39 cellular contexts compared by ENCODE assay signal in genomic region chr17:41144846-41145245, GRCh38. TPM values are rescaled to one million over a fixed set of nuclear protein-coding genes. Genes with fewer than 3 reads are reported as not detected.
"Had no signal": no experiment of that assay in that cellular context is flagged by ENCODE, and none has a peak within 500 bp of the region (broad histone marks: within the 10 kb centered on the region; RNA-seq: fewer than 3 reads in every experiment).

No MANE protein-coding gene starts in this region.

- H3K27me3 Mint-ChIP-seq: activated CD4-positive, alpha-beta memory T cell treated with anti-CD3 and anti-CD28 coated beads for 36 hours; activated CD4-positive, alpha-beta T cell treated with anti-CD3 and anti-CD28 coated beads, Interleukin-2, amount 10 ng/mL, durations not matched to agents 24 days and 14 days; activated CD8-positive, alpha-beta T cell treated with anti-CD3 and anti-CD28 coated beads for 36 hours; activated naive CD8-positive, alpha-beta T cell treated with anti-CD3 and anti-CD28 coated beads for 36 hours; activated T-helper 17 cell treated with anti-CD3 and anti-CD28 coated beads, Interleukin-2, amount 50 U/mL, for 72 hours had no signal

- DNase-seq: activated B cell treated with CpG ODN at 0.5 μM for 24 hours; activated CD4-positive, alpha-beta memory T cell treated with anti-CD3 and anti-CD28 coated beads for 36 hours; activated CD4-positive, alpha-beta T cell treated with anti-CD3 and anti-CD28 coated beads for 4 hours; activated CD4-positive, alpha-beta T cell treated with anti-CD3 and anti-CD28 coated beads, Interleukin-2, amount 10 ng/mL, durations not matched to agents 24 days and 14 days; activated CD4-positive, alpha-beta T cell treated with anti-CD3 and anti-CD28 coated beads, Interleukin-2, amount 50 U/mL, for 1 hour; activated CD4-positive, alpha-beta T cell treated with anti-CD3 and anti-CD28 coated beads, Interleukin-2, amount 50 U/mL, for 4 hours; activated CD4-positive, CD25-positive, alpha-beta regulatory T cell treated with anti-CD3 and anti-CD28 coated beads, Interleukin-2, amount 50 U/mL, for 72 hours; activated CD8-positive, alpha-beta memory T cell treated with anti-CD3 and anti-CD28 coated beads, Interleukin-2, amount 50 U/mL, for 4 hours; activated CD8-positive, alpha-beta T cell treated with anti-CD3 and anti-CD28 coated beads for 36 hours; activated effector memory CD4-positive, alpha-beta T cell treated with anti-CD3 and anti-CD28 coated beads, Interleukin-2, amount 50 U/mL, for 16 hours; activated gamma-delta T cell treated with Interleukin-2 at 50 U/mL for 16 hours; activated naive CD4-positive, alpha-beta T cell; activated naive CD4-positive, alpha-beta T cell treated with anti-CD3 and anti-CD28 coated beads for 36 hours; activated naive CD4-positive, alpha-beta T cell treated with anti-CD3 and anti-CD28 coated beads, Interleukin-2, amount 50 U/mL, for 16 hours; activated naive CD8-positive, alpha-beta T cell treated with anti-CD3 and anti-CD28 coated beads for 36 hours; activated T-cell treated with anti-CD3 and anti-CD28 coated beads for 4 hours; activated T-cell treated with anti-CD3 and anti-CD28 coated beads, Interleukin-2, amount 50 U/mL, for 1 hour; activated T-cell treated with anti-CD3 and anti-CD28 coated beads, Interleukin-2, amount 50 U/mL, for 4 hours; activated T-cell treated with anti-CD3 and anti-CD28 coated beads, Interleukin-2, amount 50 U/mL, for 72 hours; adrenal gland; amniotic stem cell; aorta; body of pancreas; brain microvascular endothelial cell; central memory CD4-positive, alpha-beta T cell; T-helper 2 cell; T-helper 9 cell had no signal

- H3K9me3 ChIP-seq: body of pancreas had no signal

- H3K4me3 ChIP-seq: adrenal gland, body of pancreas, breast epithelium had no signal

- H3K4me1 ChIP-seq: adrenal gland, body of pancreas, breast epithelium had no signal

- ATAC-seq: activated CD8-positive, alpha-beta T cell treated with anti-CD3 and anti-CD28 coated beads for 36 hours; activated naive CD4-positive, alpha-beta T cell treated with anti-CD3 and anti-CD28 coated beads, Interleukin-2, amount 50 U/mL, for 72 hours; activated T-cell treated with anti-CD3 and anti-CD28 coated beads, Interleukin-2, amount 50 U/mL, for 4 hours; activated T-cell treated with anti-CD3 and anti-CD28 coated beads, Interleukin-2, amount 50 U/mL, for 72 hours; activated T-helper 17 cell treated with anti-CD3 and anti-CD28 coated beads, Interleukin-2, amount 50 U/mL, for 72 hours; body of pancreas had no signal

- H3K27ac Mint-ChIP-seq: activated B cell treated with CpG ODN at 0.5 μM for 24 hours; activated CD4-positive, alpha-beta memory T cell treated with anti-CD3 and anti-CD28 coated beads for 36 hours; activated CD4-positive, alpha-beta T cell treated with anti-CD3 and anti-CD28 coated beads, Interleukin-2, amount 10 ng/mL, durations not matched to agents 24 days and 14 days; activated CD8-positive, alpha-beta T cell treated with anti-CD3 and anti-CD28 coated beads for 36 hours; activated naive CD4-positive, alpha-beta T cell treated with anti-CD3 and anti-CD28 coated beads for 36 hours; activated naive CD4-positive, alpha-beta T cell treated with anti-CD3 and anti-CD28 coated beads, Interleukin-2, amount 50 U/mL, for 72 hours; activated naive CD8-positive, alpha-beta T cell treated with anti-CD3 and anti-CD28 coated beads for 36 hours; activated T-cell treated with anti-CD3 and anti-CD28 coated beads, Interleukin-2, amount 50 U/mL, for 72 hours; activated T-helper 1 cell treated with anti-CD3 and anti-CD28 coated beads, Interleukin-12 subunit alpha, Interleukin-12 subunit beta, Interleukin-2, Interleukin-4 antibody, amounts not matched to agents 30 ng/mL and 10 ng/mL and 1 ng/mL, durations not matched to agents 14 hours and 24 hours and 36 hours; activated T-helper 17 cell treated with anti-CD3 and anti-CD28 coated beads, Interleukin-2, amount 50 U/mL, for 72 hours; T-helper 2 cell treated with Interferon-gamma antibody and Interleukin-4, amounts not matched to agents 5 μg/mL and 100 μg/mL, for 36 hours had no signal

- H3K36me3 ChIP-seq: adrenal gland, brain microvascular endothelial cell, breast epithelium had no signal

- FAIRE-seq: astrocyte, colon, TTC549 had no signal

- H3K4me3 Mint-ChIP-seq: activated B cell treated with CpG ODN at 0.5 μM for 24 hours; activated CD4-positive, alpha-beta memory T cell treated with anti-CD3 and anti-CD28 coated beads for 36 hours; activated CD4-positive, alpha-beta T cell treated with anti-CD3 and anti-CD28 coated beads, Interleukin-2, amount 10 ng/mL, durations not matched to agents 24 days and 14 days; activated CD8-positive, alpha-beta T cell treated with anti-CD3 and anti-CD28 coated beads for 36 hours; activated naive CD4-positive, alpha-beta T cell treated with anti-CD3 and anti-CD28 coated beads for 36 hours; activated naive CD8-positive, alpha-beta T cell treated with anti-CD3 and anti-CD28 coated beads for 36 hours; activated T-cell treated with anti-CD3 and anti-CD28 coated beads, Interleukin-2, amount 50 U/mL, for 4 hours; activated T-cell treated with anti-CD3 and anti-CD28 coated beads, Interleukin-2, amount 50 U/mL, for 72 hours; activated T-helper 1 cell treated with anti-CD3 and anti-CD28 coated beads, Interleukin-12 subunit alpha, Interleukin-12 subunit beta, Interleukin-2, Interleukin-4 antibody, amounts not matched to agents 30 ng/mL and 10 ng/mL and 1 ng/mL, durations not matched to agents 14 hours and 24 hours and 36 hours; activated T-helper 17 cell treated with anti-CD3 and anti-CD28 coated beads, Interleukin-2, amount 50 U/mL, for 72 hours; T-helper 2 cell treated with Interferon-gamma antibody and Interleukin-4, amounts not matched to agents 5 μg/mL and 100 μg/mL, for 36 hours had no signal

- H3K4me1 Mint-ChIP-seq: activated B cell treated with CpG ODN at 0.5 μM for 24 hours; activated CD4-positive, alpha-beta T cell treated with anti-CD3 and anti-CD28 coated beads, Interleukin-2, amount 10 ng/mL, durations not matched to agents 24 days and 14 days; activated naive CD8-positive, alpha-beta T cell treated with anti-CD3 and anti-CD28 coated beads for 36 hours; activated T-helper 17 cell treated with anti-CD3 and anti-CD28 coated beads, Interleukin-2, amount 50 U/mL, for 72 hours had no signal

- H3K27ac ChIP-seq: adrenal gland, body of pancreas, brain microvascular endothelial cell, breast epithelium, VCaP had no signal

- H3K27me3 ChIP-seq: body of pancreas, brain microvascular endothelial cell, breast epithelium had no signal

RNA-seq across cellular contexts. Expression of gene KRTAP4-6, which starts 4.5 kb away (rescaled TPM):
- total RNA-seq: activated B cell treated with CpG ODN at 0.5 μM for 24 hours; activated CD4-positive, alpha-beta memory T cell treated with anti-CD3 and anti-CD28 coated beads for 36 hours; activated CD4-positive, alpha-beta T cell treated with anti-CD3 and anti-CD28 coated beads, Interleukin-2, amount 10 ng/mL, durations not matched to agents 24 days and 14 days; activated CD8-positive, alpha-beta memory T cell treated with anti-CD3 and anti-CD28 coated beads for 36 hours; activated CD8-positive, alpha-beta T cell treated with anti-CD3 and anti-CD28 coated beads for 36 hours; activated naive CD4-positive, alpha-beta T cell treated with anti-CD3 and anti-CD28 coated beads for 36 hours; activated naive CD4-positive, alpha-beta T cell treated with anti-CD3 and anti-CD28 coated beads, Interleukin-2, amount 50 U/mL, for 72 hours; activated naive CD8-positive, alpha-beta T cell treated with anti-CD3 and anti-CD28 coated beads for 36 hours; activated T-cell treated with anti-CD3 and anti-CD28 coated beads, Interleukin-2, amount 50 U/mL, for 4 hours; activated T-cell treated with anti-CD3 and anti-CD28 coated beads, Interleukin-2, amount 50 U/mL, for 72 hours; activated T-helper 1 cell treated with anti-CD3 and anti-CD28 coated beads, Interleukin-12 subunit alpha, Interleukin-12 subunit beta, Interleukin-2, Interleukin-4 antibody, amounts not matched to agents 30 ng/mL and 10 ng/mL and 1 ng/mL, durations not matched to agents 14 hours and 24 hours and 36 hours; activated T-helper 17 cell treated with anti-CD3 and anti-CD28 coated beads, Interleukin-2, amount 50 U/mL, for 72 hours; adrenal gland; aorta; astrocyte; body of pancreas; breast epithelium; cardiac septum; cerebellum had no signal
- polyA plus RNA-seq: adrenal gland, aorta had no signal

RNA-seq across cellular contexts. Expression of gene KRTAP4-5, which starts 4.8 kb away (rescaled TPM):
- total RNA-seq: activated B cell treated with CpG ODN at 0.5 μM for 24 hours; activated CD4-positive, alpha-beta memory T cell treated with anti-CD3 and anti-CD28 coated beads for 36 hours; activated CD4-positive, alpha-beta T cell treated with anti-CD3 and anti-CD28 coated beads, Interleukin-2, amount 10 ng/mL, durations not matched to agents 24 days and 14 days; activated CD8-positive, alpha-beta memory T cell treated with anti-CD3 and anti-CD28 coated beads for 36 hours; activated CD8-positive, alpha-beta T cell treated with anti-CD3 and anti-CD28 coated beads for 36 hours; activated naive CD4-positive, alpha-beta T cell treated with anti-CD3 and anti-CD28 coated beads for 36 hours; activated naive CD4-positive, alpha-beta T cell treated with anti-CD3 and anti-CD28 coated beads, Interleukin-2, amount 50 U/mL, for 72 hours; activated naive CD8-positive, alpha-beta T cell treated with anti-CD3 and anti-CD28 coated beads for 36 hours; activated T-cell treated with anti-CD3 and anti-CD28 coated beads, Interleukin-2, amount 50 U/mL, for 4 hours; activated T-cell treated with anti-CD3 and anti-CD28 coated beads, Interleukin-2, amount 50 U/mL, for 72 hours; activated T-helper 1 cell treated with anti-CD3 and anti-CD28 coated beads, Interleukin-12 subunit alpha, Interleukin-12 subunit beta, Interleukin-2, Interleukin-4 antibody, amounts not matched to agents 30 ng/mL and 10 ng/mL and 1 ng/mL, durations not matched to agents 14 hours and 24 hours and 36 hours; activated T-helper 17 cell treated with anti-CD3 and anti-CD28 coated beads, Interleukin-2, amount 50 U/mL, for 72 hours; adrenal gland; aorta; astrocyte; body of pancreas; breast epithelium; cardiac septum; cerebellum had no signal
- polyA plus RNA-seq: adrenal gland, aorta had no signal

RNA-seq across cellular contexts. Expression of gene KRTAP4-4, which starts 15.7 kb away (rescaled TPM):
- total RNA-seq: activated B cell treated with CpG ODN at 0.5 μM for 24 hours; activated CD4-positive, alpha-beta memory T cell treated with anti-CD3 and anti-CD28 coated beads for 36 hours; activated CD4-positive, alpha-beta T cell treated with anti-CD3 and anti-CD28 coated beads, Interleukin-2, amount 10 ng/mL, durations not matched to agents 24 days and 14 days; activated CD8-positive, alpha-beta memory T cell treated with anti-CD3 and anti-CD28 coated beads for 36 hours; activated CD8-positive, alpha-beta T cell treated with anti-CD3 and anti-CD28 coated beads for 36 hours; activated naive CD4-positive, alpha-beta T cell treated with anti-CD3 and anti-CD28 coated beads for 36 hours; activated naive CD4-positive, alpha-beta T cell treated with anti-CD3 and anti-CD28 coated beads, Interleukin-2, amount 50 U/mL, for 72 hours; activated naive CD8-positive, alpha-beta T cell treated with anti-CD3 and anti-CD28 coated beads for 36 hours; activated T-cell treated with anti-CD3 and anti-CD28 coated beads, Interleukin-2, amount 50 U/mL, for 4 hours; activated T-cell treated with anti-CD3 and anti-CD28 coated beads, Interleukin-2, amount 50 U/mL, for 72 hours; activated T-helper 1 cell treated with anti-CD3 and anti-CD28 coated beads, Interleukin-12 subunit alpha, Interleukin-12 subunit beta, Interleukin-2, Interleukin-4 antibody, amounts not matched to agents 30 ng/mL and 10 ng/mL and 1 ng/mL, durations not matched to agents 14 hours and 24 hours and 36 hours; activated T-helper 17 cell treated with anti-CD3 and anti-CD28 coated beads, Interleukin-2, amount 50 U/mL, for 72 hours; adrenal gland; aorta; astrocyte; body of pancreas; breast epithelium; cardiac septum; cerebellum had no signal
- polyA plus RNA-seq: adrenal gland, aorta had no signal

RNA-seq across cellular contexts. Expression of gene KRTAP4-12, which starts 20.9 kb away (rescaled TPM):
- total RNA-seq: activated B cell treated with CpG ODN at 0.5 μM for 24 hours; activated CD4-positive, alpha-beta memory T cell treated with anti-CD3 and anti-CD28 coated beads for 36 hours; activated CD4-positive, alpha-beta T cell treated with anti-CD3 and anti-CD28 coated beads, Interleukin-2, amount 10 ng/mL, durations not matched to agents 24 days and 14 days; activated CD8-positive, alpha-beta memory T cell treated with anti-CD3 and anti-CD28 coated beads for 36 hours; activated CD8-positive, alpha-beta T cell treated with anti-CD3 and anti-CD28 coated beads for 36 hours; activated naive CD4-positive, alpha-beta T cell treated with anti-CD3 and anti-CD28 coated beads for 36 hours; activated naive CD4-positive, alpha-beta T cell treated with anti-CD3 and anti-CD28 coated beads, Interleukin-2, amount 50 U/mL, for 72 hours; activated naive CD8-positive, alpha-beta T cell treated with anti-CD3 and anti-CD28 coated beads for 36 hours; activated T-cell treated with anti-CD3 and anti-CD28 coated beads, Interleukin-2, amount 50 U/mL, for 4 hours; activated T-cell treated with anti-CD3 and anti-CD28 coated beads, Interleukin-2, amount 50 U/mL, for 72 hours; activated T-helper 1 cell treated with anti-CD3 and anti-CD28 coated beads, Interleukin-12 subunit alpha, Interleukin-12 subunit beta, Interleukin-2, Interleukin-4 antibody, amounts not matched to agents 30 ng/mL and 10 ng/mL and 1 ng/mL, durations not matched to agents 14 hours and 24 hours and 36 hours; activated T-helper 17 cell treated with anti-CD3 and anti-CD28 coated beads, Interleukin-2, amount 50 U/mL, for 72 hours; adrenal gland; aorta; astrocyte; body of pancreas; breast epithelium; cardiac septum; cerebellum had no signal
- polyA plus RNA-seq: adrenal gland, aorta had no signal

RNA-seq across cellular contexts. Expression of gene KRTAP4-3, which starts 23.2 kb away (rescaled TPM):
- total RNA-seq: activated B cell treated with CpG ODN at 0.5 μM for 24 hours; activated CD4-positive, alpha-beta memory T cell treated with anti-CD3 and anti-CD28 coated beads for 36 hours; activated CD4-positive, alpha-beta T cell treated with anti-CD3 and anti-CD28 coated beads, Interleukin-2, amount 10 ng/mL, durations not matched to agents 24 days and 14 days; activated CD8-positive, alpha-beta memory T cell treated with anti-CD3 and anti-CD28 coated beads for 36 hours; activated CD8-positive, alpha-beta T cell treated with anti-CD3 and anti-CD28 coated beads for 36 hours; activated naive CD4-positive, alpha-beta T cell treated with anti-CD3 and anti-CD28 coated beads for 36 hours; activated naive CD4-positive, alpha-beta T cell treated with anti-CD3 and anti-CD28 coated beads, Interleukin-2, amount 50 U/mL, for 72 hours; activated naive CD8-positive, alpha-beta T cell treated with anti-CD3 and anti-CD28 coated beads for 36 hours; activated T-cell treated with anti-CD3 and anti-CD28 coated beads, Interleukin-2, amount 50 U/mL, for 4 hours; activated T-cell treated with anti-CD3 and anti-CD28 coated beads, Interleukin-2, amount 50 U/mL, for 72 hours; activated T-helper 1 cell treated with anti-CD3 and anti-CD28 coated beads, Interleukin-12 subunit alpha, Interleukin-12 subunit beta, Interleukin-2, Interleukin-4 antibody, amounts not matched to agents 30 ng/mL and 10 ng/mL and 1 ng/mL, durations not matched to agents 14 hours and 24 hours and 36 hours; activated T-helper 17 cell treated with anti-CD3 and anti-CD28 coated beads, Interleukin-2, amount 50 U/mL, for 72 hours; adrenal gland; aorta; astrocyte; body of pancreas; breast epithelium; cardiac septum; cerebellum had no signal
- polyA plus RNA-seq: adrenal gland, aorta had no signal
